Comparison of ENCODE assay signal across 26 cellular contexts in the genomic region with DNA sequence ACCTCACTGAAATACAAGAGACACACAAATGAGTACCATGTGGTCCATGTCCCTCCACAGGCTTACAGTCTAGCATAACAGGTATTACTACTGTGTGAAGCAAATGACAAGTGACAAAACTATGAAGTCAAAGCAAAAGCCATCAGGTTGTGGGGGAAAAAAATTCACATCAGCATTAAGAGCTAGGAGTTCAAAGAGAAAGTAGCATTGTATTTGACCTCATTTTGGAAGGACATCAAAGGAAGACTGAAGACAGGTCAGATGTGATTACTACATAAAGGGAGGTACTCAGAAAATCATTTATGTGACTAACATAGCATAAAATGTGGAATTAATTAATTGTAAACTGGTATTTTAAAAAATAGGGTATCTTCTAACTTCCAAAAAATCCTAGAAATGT.
"Had no signal": no experiment of that assay in that cellular context is flagged by ENCODE, and none has a peak within 500 bp of the region (broad histone marks: within the 10 kb centered on the region; RNA-seq: fewer than 3 reads in every experiment).

No MANE protein-coding gene starts in this region.

- ATAC-seq: esophagus mucosa; foreskin keratinocyte; gastroesophageal sphincter; left lobe of liver; mucosa of descending colon; natural killer cell treated with Interleukin-12 subunit alpha and Interleukin-12 subunit beta and Interleukin-15 and Interleukin-18, amount 100 ng/mL, for 72 hours; sciatic nerve; stimulated activated memory B cell treated with anti-CD40 and anti-IgM and Interleukin-4, amounts not matched to agents 10 μg/mL and 1 μg/mL and 100 μg/mL, for 72 hours; stimulated activated naive CD8-positive, alpha-beta T cell treated with anti-CD3 and anti-CD28 coated beads, Interleukin-15, Interleukin-2, amounts not matched to agents 100 U/mL and 50 U/mL, for 24 hours had no signal

- H3K4me1 ChIP-seq: foreskin keratinocyte, gastroesophageal sphincter, testis, tibial artery had no signal

- H3K79me2 ChIP-seq: parathyroid adenoma had no signal

- H3K4me1 Mint-ChIP-seq: naive B cell; stimulated activated memory B cell treated with anti-CD40 and anti-IgM and Interleukin-4, amounts not matched to agents 10 μg/mL and 1 μg/mL and 100 μg/mL, for 72 hours had no signal

- DNase-seq: cortex of kidney; effector CD4-positive, alpha-beta T cell; foreskin keratinocyte; hypothalamus; mesenchymal stem cell; mucosa of descending colon; naive B cell; stimulated activated CD4-positive, alpha-beta T cell treated with anti-CD3 and anti-CD28 coated beads, Interleukin-2, amount 100 ng/mL, for 24 hours; stimulated activated CD4-positive, alpha-beta T cell treated with anti-CD3 and anti-CD28 coated beads, Interleukin-4, amount 100 ng/mL, for 24 hours; stimulated activated naive CD8-positive, alpha-beta T cell treated with anti-CD3 and anti-CD28 coated beads, Interleukin-15, Interleukin-2, amounts not matched to agents 100 U/mL and 50 U/mL, for 24 hours; substantia nigra; testis; tibial artery had no signal

- H3K4me3 ChIP-seq: gastroesophageal sphincter, mucosa of descending colon, testis, tibial artery had no signal

- H2AFZ ChIP-seq: parathyroid adenoma had no signal

- FAIRE-seq: keratinocyte had no signal

- H3K27ac Mint-ChIP-seq: naive B cell; natural killer cell treated with Interleukin-12 subunit alpha and Interleukin-12 subunit beta and Interleukin-15 and Interleukin-18, amount 100 ng/mL, for 72 hours; progenitor cell of endocrine pancreas; stimulated activated memory B cell treated with anti-CD40 and anti-IgM and Interleukin-4, amounts not matched to agents 10 μg/mL and 1 μg/mL and 100 μg/mL, for 72 hours; type B pancreatic cell had no signal

- H3K27ac ChIP-seq: epithelial cell of prostate, foreskin keratinocyte, gastroesophageal sphincter, parathyroid adenoma, testis, tibial artery had no signal

- H3K9ac ChIP-seq: parathyroid adenoma had no signal

- H3K9me3 ChIP-seq: gastroesophageal sphincter, mucosa of descending colon, testis, tibial artery had no signal

- H3K27me3 ChIP-seq: foreskin keratinocyte, gastroesophageal sphincter, testis, tibial artery had no signal

- H3K4me3 Mint-ChIP-seq: mesothelial cell of epicardium; natural killer cell treated with Interleukin-12 subunit alpha and Interleukin-12 subunit beta and Interleukin-15 and Interleukin-18, amount 100 ng/mL, for 72 hours; neural crest cell; stimulated activated memory B cell treated with anti-CD40 and anti-IgM and Interleukin-4, amounts not matched to agents 10 μg/mL and 1 μg/mL and 100 μg/mL, for 72 hours; type B pancreatic cell had no signal

- H3K36me3 ChIP-seq: gastroesophageal sphincter, tibial artery had no signal

- H3K27me3 Mint-ChIP-seq: naive B cell; natural killer cell treated with Interleukin-12 subunit alpha and Interleukin-12 subunit beta and Interleukin-15 and Interleukin-18, amount 100 ng/mL, for 72 hours; progenitor cell of endocrine pancreas; stimulated activated memory B cell treated with anti-CD40 and anti-IgM and Interleukin-4, amounts not matched to agents 10 μg/mL and 1 μg/mL and 100 μg/mL, for 72 hours; type B pancreatic cell had no signal

- H3K36me3 Mint-ChIP-seq: mesothelial cell of epicardium; naive B cell; natural killer cell treated with Interleukin-12 subunit alpha and Interleukin-12 subunit beta and Interleukin-15 and Interleukin-18, amount 100 ng/mL, for 72 hours; stimulated activated memory B cell treated with anti-CD40 and anti-IgM and Interleukin-4, amounts not matched to agents 10 μg/mL and 1 μg/mL and 100 μg/mL, for 72 hours had no signal

- H3K9me3 Mint-ChIP-seq: mesothelial cell of epicardium; neural crest cell; stimulated activated memory B cell treated with anti-CD40 and anti-IgM and Interleukin-4, amounts not matched to agents 10 μg/mL and 1 μg/mL and 100 μg/mL, for 72 hours had no signal
